Comparison of ENCODE assay signal across 20 cellular contexts in genomic region chr10:17445400-17445998, GRCh38. TPM values are rescaled to one million over a fixed set of nuclear protein-coding genes. Genes with fewer than 3 reads are reported as not detected.
DNase-seq lines count a peak whose midpoint lies in the region; ATAC-seq and TF ChIP-seq lines count a peak whose summit lies in the region.
"Had no signal": no experiment of that assay in that cellular context is flagged by ENCODE, and none has a peak within 500 bp of the region (broad histone marks: within the 10 kb centered on the region; RNA-seq: fewer than 3 reads in every experiment).

No MANE protein-coding gene starts in this region.

- H3K27me3 Mint-ChIP-seq in CD4-positive, CD25-positive, alpha-beta regulatory T cell: no peaks in the 10 kb centered on the region

- no peaks in the 10 kb centered on the region for H3K79me2 ChIP-seq in PC-3 (ENCODE audit: low read length)

- no peak overlapping the region for H3K27ac ChIP-seq in CD4-positive, CD25-positive, alpha-beta regulatory T cell (ENCODE audit: insufficient read depth, low read length, poor library complexity, severe bottlenecking)
- H3K27ac ChIP-seq in PC-3 (ENCODE audit: low read length) (no peak overlapping the region), left ventricle myocardium inferior (replicated peaks) (peak overlapping the region; percentile 67)
- H3K27ac ChIP-seq: adrenal gland had no signal

- no peak overlapping the region for H2AFZ ChIP-seq in PC-3 (ENCODE audit: low read length)

- no peaks in the 10 kb centered on the region for H3K27me3 ChIP-seq in CD4-positive, CD25-positive, alpha-beta regulatory T cell (ENCODE audit: control insufficient read depth, insufficient read depth, low read length)
- H3K27me3 ChIP-seq in PC-3 (ENCODE audit: low read length) (no peaks in the 10 kb centered on the region), left ventricle myocardium inferior (ENCODE audit: low read depth) (peaks cover 33% of the 10 kb centered on the region)

- H3K36me3 Mint-ChIP-seq in CD4-positive, CD25-positive, alpha-beta regulatory T cell: peaks cover 17% of the 10 kb centered on the region

- H3K27ac Mint-ChIP-seq in CD4-positive, CD25-positive, alpha-beta regulatory T cell: peak overlapping the region; percentile 12 to 87 (median 47)
- H3K27ac Mint-ChIP-seq: endodermal cell, nephron had no signal

- H3K9me3 Mint-ChIP-seq in CD4-positive, CD25-positive, alpha-beta regulatory T cell: peaks cover 0 to 13% (median 3%) of the 10 kb centered on the region in 7 donors

- no peaks in the 10 kb centered on the region for H3F3A ChIP-seq in PC-3 (ENCODE audit: low read length, unreplicated experiment)

- H3K4me3 Mint-ChIP-seq in CD4-positive, CD25-positive, alpha-beta regulatory T cell: peak overlapping the region in 3 of 4 donors; percentile 28 to 74 (median 42)
- H3K4me3 Mint-ChIP-seq: endodermal cell, nephron had no signal

- TF ChIP-seq CTCF in PC-3 (conservative IDR thresholded peaks at IDR 0.05; ENCODE audit: low read depth, low read length) (no peak), left ventricle myocardium inferior (IDR thresholded peaks at IDR 0.05; ENCODE audit: borderline replicate concordance) (no peak), mucosa of descending colon (IDR thresholded peaks at IDR 0.05) (no peak)

- peaks cover 23 to 39% (median 32%) of the 10 kb centered on the region in 4 donors for H3K4me1 Mint-ChIP-seq in CD4-positive, CD25-positive, alpha-beta regulatory T cell
- H3K4me1 Mint-ChIP-seq: endodermal cell, nephron had no signal

- H3K9me3 ChIP-seq in CD4-positive, CD25-positive, alpha-beta regulatory T cell (ENCODE audit: control insufficient read depth in 2 of 2, low read length in 2 of 2): peaks cover 6 to 15% of the 10 kb centered on the region in 2 experiments
- H3K9me3 ChIP-seq in PC-3 (ENCODE audit: low read length) (no peaks in the 10 kb centered on the region), left ventricle myocardium inferior (replicated peaks) (peaks cover 27% of the 10 kb centered on the region), mucosa of descending colon (no peaks in the 10 kb centered on the region)

- peaks cover 21% of the 10 kb centered on the region for H3K4me1 ChIP-seq in CD4-positive, CD25-positive, alpha-beta regulatory T cell (ENCODE audit: control insufficient read depth, insufficient read depth, low read length, poor library complexity, severe bottlenecking)
- H3K4me1 ChIP-seq in PC-3 (ENCODE audit: insufficient read depth, low read length): no peaks in the 10 kb centered on the region
- H3K4me1 ChIP-seq in left ventricle myocardium inferior: peaks cover 20% of the 10 kb centered on the region
- no peaks in the 10 kb centered on the region for H3K4me1 ChIP-seq in mucosa of descending colon (ENCODE audit: low read depth)
- H3K4me1 ChIP-seq: adrenal gland had no signal

- H3K4me3 ChIP-seq in CD4-positive, CD25-positive, alpha-beta regulatory T cell (ENCODE audit: low read depth, low read length): peak overlapping the region; percentile 6
- H3K4me3 ChIP-seq in PC-3 (ENCODE audit: low read length) (no peak overlapping the region), left ventricle myocardium inferior (peak overlapping the region; percentile 1), mucosa of descending colon (no peak overlapping the region)
- H3K4me3 ChIP-seq: adrenal gland had no signal

- peaks cover 17% of the 10 kb centered on the region for H3K36me3 ChIP-seq in CD4-positive, CD25-positive, alpha-beta regulatory T cell (ENCODE audit: control insufficient read depth, insufficient read depth, low read length)
- H3K36me3 ChIP-seq in PC-3 (ENCODE audit: low read depth, low read length) (no peaks in the 10 kb centered on the region), left ventricle myocardium inferior (peaks cover 32% of the 10 kb centered on the region), mucosa of descending colon (ENCODE audit: low read depth) (no peaks in the 10 kb centered on the region)
- H3K36me3 ChIP-seq: adrenal gland had no signal

- H3K4me2 ChIP-seq in PC-3 (ENCODE audit: low read length): no peak overlapping the region

- no peaks in the 10 kb centered on the region for H3K9me2 ChIP-seq in PC-3 (replicated peaks; ENCODE audit: low read length)

- DNase-seq in CD4-positive, CD25-positive, alpha-beta regulatory T cell: no peak
- DNase-seq in PC-3 (peak; percentile 6), left ventricle myocardium inferior (peak; percentile 25), mucosa of descending colon (peak in 1 of 3 donors; percentile 36), NCI-H1436 treated with DMSO at 0.1 percent for 48 hours (lab: John Stamatoyannopoulos, UW) (no peak), Ammon's horn (ENCODE audit: low spot score) (no peak)
- DNase-seq: activated CD4-positive, CD25-positive, alpha-beta regulatory T cell; adrenal gland; endodermal cell; MM.1S; NCI-H1930; NCI-H510A; stimulated activated CD4-positive, alpha-beta T cell treated with anti-CD3 and anti-CD28 coated beads, Interleukin-15, amount 100 ng/mL, for 24 hours; stimulated activated naive CD4-positive, alpha-beta T cell treated with Interleukin-2 at 50 U/mL for 16 hours; T-helper 2 cell had no signal

- no TSS peak for BruUV-seq in PC-3 (replicated peaks; lab: Mats Ljungman, UMichigan)

- intact Hi-C loops in PC-3 (cut with micrococcal nuclease) (no loop called here), left ventricle myocardium inferior (cut with micrococcal nuclease) (no loop called here), mucosa of descending colon (cut with DNase I, micrococcal nuclease) (no loop called here)

- no peak overlapping the region for H3K9ac ChIP-seq in PC-3 (ENCODE audit: low read length)

- CTCF ChIA-PET in PC-3 (lab: Charles Lee): no interaction called here

- no peaks in the 10 kb centered on the region for H4K20me1 ChIP-seq in PC-3 (ENCODE audit: low read length)

- POLR2A ChIA-PET in PC-3 (lab: Charles Lee; ENCODE audit: unreplicated experiment): interaction anchor here (0.7 kb wide), 1 partner anchor 124 kb away, joined by 7 read pairs; no protein-coding TSS in a partner anchor

- ATAC-seq in CD4-positive, CD25-positive, alpha-beta regulatory T cell (ENCODE audit: low read depth in 2 of 2): no peak
- ATAC-seq in PC-3: no peak
- ATAC-seq in mucosa of descending colon: peak; percentile 95
- no peak for ATAC-seq in HG03039 (IDR thresholded peaks at IDR 0.05; ENCODE audit: unreplicated experiment)
- ATAC-seq in HG02852 (IDR thresholded peaks at IDR 0.05; ENCODE audit: unreplicated experiment): no peak

RNA-seq across cellular contexts. Expression of gene ST8SIA6, which starts 8.9 kb away (rescaled TPM):
- total RNA-seq in CD4-positive, CD25-positive, alpha-beta regulatory T cell: 10.8 TPM
- 1 to 10 TPM; 5.6 to 9.3 (median 8.2) TPM for polyA plus RNA-seq in CD4-positive, CD25-positive, alpha-beta regulatory T cell
- total RNA-seq in PC-3 (2014; rRNA removed): not detected in 2 replicates
- 10.1 TPM for total RNA-seq in left ventricle myocardium inferior
- 1 to 10 TPM; 1.6 to 4.2 (median 2.2) TPM for total RNA-seq in mucosa of descending colon
- total RNA-seq: activated CD8-positive, alpha-beta memory T cell treated with anti-CD3 and anti-CD28 coated beads for 36 hours had no signal
- polyA plus RNA-seq: AG04450 had no signal

Comparison
In these comparisons a context has a peak if more than half of its experiments do, and no peak if none do; other contexts are left out.
1. DNase-seq: peak in PC-3 (single experiment) and left ventricle myocardium inferior (single experiment); none in CD4-positive, CD25-positive, alpha-beta regulatory T cell (0 of 3), NCI-H1436 treated with DMSO at 0.1 percent for 48 hours (single experiment) and Ammon's horn (single experiment).
2. H3K4me3 ChIP-seq: peak in CD4-positive, CD25-positive, alpha-beta regulatory T cell (single experiment) and left ventricle myocardium inferior (single experiment); none in PC-3 (single experiment) and mucosa of descending colon (single experiment).